Comparison of ENCODE assay signal across 13 cellular contexts in genomic region chr22:17118342-17118741, GRCh38. TPM values are rescaled to one million over a fixed set of nuclear protein-coding genes. Genes with fewer than 3 reads are reported as not detected.
DNase-seq lines count a peak whose midpoint lies in the region; ATAC-seq, FAIRE-seq and TF ChIP-seq lines count a peak whose summit lies in the region.
"Had no signal": no experiment of that assay in that cellular context is flagged by ENCODE, and none has a peak within 500 bp of the region (broad histone marks: within the 10 kb centered on the region; RNA-seq: fewer than 3 reads in every experiment).

No MANE protein-coding gene starts in this region.

- H3K9ac ChIP-seq in astrocyte (ENCODE audit: low read length) = no peak overlapping the region

- H3K4me3 ChIP-seq in CD4-positive, CD25-positive, alpha-beta regulatory T cell (ENCODE audit: low read depth, low read length) = peak overlapping the region; percentile 58
- no peak overlapping the region for H3K4me3 ChIP-seq in astrocyte (ENCODE audit: insufficient read depth, low read depth, low read length)

- H3K27ac ChIP-seq in CD4-positive, CD25-positive, alpha-beta regulatory T cell (ENCODE audit: insufficient read depth, low read length, poor library complexity, severe bottlenecking) = no peak overlapping the region
- no peak overlapping the region for H3K27ac ChIP-seq in astrocyte (ENCODE audit: low read depth, low read length)
- H3K27ac ChIP-seq: epithelial cell of prostate had no signal

- peak overlapping the region; percentile 76 to 84 (median 77) for H3K27ac Mint-ChIP-seq in CD4-positive, CD25-positive, alpha-beta regulatory T cell
- no peak overlapping the region for H3K27ac Mint-ChIP-seq in astrocyte (ENCODE audit: unreplicated experiment)
- peak overlapping the region; percentile 41 to 42 for H3K27ac Mint-ChIP-seq in natural killer cell treated with Interleukin-12 subunit alpha and Interleukin-12 subunit beta and Interleukin-15 and Interleukin-18, amount 100 ng/mL, for 72 hours

- no peak for FAIRE-seq in astrocyte (lab: Jason Lieb, UNC)
- FAIRE-seq: islet of Langerhans had no signal

- H3K4me2 ChIP-seq in astrocyte (ENCODE audit: low read length) = no peak overlapping the region

- H3K9me3 Mint-ChIP-seq in CD4-positive, CD25-positive, alpha-beta regulatory T cell = no peaks in the 10 kb centered on the region
- no peaks in the 10 kb centered on the region for H3K9me3 Mint-ChIP-seq in astrocyte (ENCODE audit: unreplicated experiment)
- H3K9me3 Mint-ChIP-seq in natural killer cell treated with Interleukin-12 subunit alpha and Interleukin-12 subunit beta and Interleukin-15 and Interleukin-18, amount 100 ng/mL, for 72 hours = no peaks in the 10 kb centered on the region

- peaks cover 8% of the 10 kb centered on the region for H3K27me3 ChIP-seq in CD4-positive, CD25-positive, alpha-beta regulatory T cell (ENCODE audit: control insufficient read depth, insufficient read depth, low read length)
- peaks cover 6% of the 10 kb centered on the region for H3K27me3 ChIP-seq in astrocyte (ENCODE audit: insufficient read depth, low read length)

- no peaks in the 10 kb centered on the region for H3K36me3 ChIP-seq in CD4-positive, CD25-positive, alpha-beta regulatory T cell (ENCODE audit: control insufficient read depth, insufficient read depth, low read length)
- H3K36me3 ChIP-seq in astrocyte (ENCODE audit: insufficient read depth, low read length) = no peaks in the 10 kb centered on the region

- no peak for ATAC-seq in CD4-positive, CD25-positive, alpha-beta regulatory T cell (ENCODE audit: low read depth in 2 of 2)
- ATAC-seq in natural killer cell treated with Interleukin-12 subunit alpha and Interleukin-12 subunit beta and Interleukin-15 and Interleukin-18, amount 100 ng/mL, for 72 hours = no peak
- ATAC-seq in GM21825 (IDR thresholded peaks at IDR 0.05; ENCODE audit: unreplicated experiment) = no peak
- ATAC-seq: Panc1 had no signal

- H3K4me3 Mint-ChIP-seq in CD4-positive, CD25-positive, alpha-beta regulatory T cell = peak overlapping the region; percentile 73 to 90 (median 81)
- peak overlapping the region; percentile 66 for H3K4me3 Mint-ChIP-seq in astrocyte (ENCODE audit: unreplicated experiment)
- peak overlapping the region; percentile 64 for H3K4me3 Mint-ChIP-seq in natural killer cell treated with Interleukin-12 subunit alpha and Interleukin-12 subunit beta and Interleukin-15 and Interleukin-18, amount 100 ng/mL, for 72 hours

- no peaks in the 10 kb centered on the region for H3K36me3 Mint-ChIP-seq in CD4-positive, CD25-positive, alpha-beta regulatory T cell
- no peaks in the 10 kb centered on the region for H3K36me3 Mint-ChIP-seq in astrocyte (ENCODE audit: low read depth, unreplicated experiment)
- H3K36me3 Mint-ChIP-seq in natural killer cell treated with Interleukin-12 subunit alpha and Interleukin-12 subunit beta and Interleukin-15 and Interleukin-18, amount 100 ng/mL, for 72 hours = no peaks in the 10 kb centered on the region

- peaks cover 4% of the 10 kb centered on the region for H4K20me1 ChIP-seq in astrocyte (ENCODE audit: insufficient read depth, low read length)

- H3K4me1 Mint-ChIP-seq in CD4-positive, CD25-positive, alpha-beta regulatory T cell = peaks cover 20 to 63% (median 39%) of the 10 kb centered on the region in 4 donors
- peaks cover 9% of the 10 kb centered on the region for H3K4me1 Mint-ChIP-seq in astrocyte (ENCODE audit: low read depth, unreplicated experiment)
- peaks cover 45% of the 10 kb centered on the region in 2 donors for H3K4me1 Mint-ChIP-seq in natural killer cell treated with Interleukin-12 subunit alpha and Interleukin-12 subunit beta and Interleukin-15 and Interleukin-18, amount 100 ng/mL, for 72 hours (ENCODE audit: low read depth in 2 of 2)

- peaks cover 54% of the 10 kb centered on the region for H3K4me1 ChIP-seq in CD4-positive, CD25-positive, alpha-beta regulatory T cell (ENCODE audit: control insufficient read depth, insufficient read depth, low read length, poor library complexity, severe bottlenecking)
- peaks cover 4% of the 10 kb centered on the region for H3K4me1 ChIP-seq in astrocyte (ENCODE audit: insufficient read depth, low read length)

- TF ChIP-seq CTCF in astrocyte (IDR thresholded peaks at IDR 0.05; ENCODE audit: insufficient read depth, low read depth, low read length) = no peak

- peaks cover 32% of the 10 kb centered on the region for H3K27me3 Mint-ChIP-seq in CD4-positive, CD25-positive, alpha-beta regulatory T cell
- H3K27me3 Mint-ChIP-seq in astrocyte (ENCODE audit: low read depth, unreplicated experiment) = peaks cover 12% of the 10 kb centered on the region
- peaks cover 10% of the 10 kb centered on the region in 2 donors for H3K27me3 Mint-ChIP-seq in natural killer cell treated with Interleukin-12 subunit alpha and Interleukin-12 subunit beta and Interleukin-15 and Interleukin-18, amount 100 ng/mL, for 72 hours

- H3K79me2 ChIP-seq in astrocyte (ENCODE audit: insufficient read depth, low read length) = no peaks in the 10 kb centered on the region

- H3K9me3 ChIP-seq in CD4-positive, CD25-positive, alpha-beta regulatory T cell (ENCODE audit: control insufficient read depth in 2 of 2, low read length in 2 of 2) = no peaks in the 10 kb centered on the region
- no peaks in the 10 kb centered on the region for H3K9me3 ChIP-seq in astrocyte (ENCODE audit: insufficient read depth, low read depth, low read length)

- no peak overlapping the region for H2AFZ ChIP-seq in astrocyte (ENCODE audit: low read depth, low read length)

- in situ Hi-C loops in G401 (cut with HindIII; ENCODE audit: low sequenced_read_pairs) = no loop called here

- no peak for DNase-seq in CD4-positive, CD25-positive, alpha-beta regulatory T cell
- DNase-seq in G401 (ENCODE audit: low spot score) (peak; percentile 11), astrocyte (ENCODE audit: low read depth) (no peak), DMS79 (lab: John Stamatoyannopoulos, UW) (no peak)
- DNase-seq in natural killer cell treated with Interleukin-12 subunit alpha and Interleukin-12 subunit beta and Interleukin-15 and Interleukin-18, amount 100 ng/mL, for 72 hours (ENCODE audit: low spot score) = peak; percentile 8
- DNase-seq in stimulated activated CD4-positive, alpha-beta T cell treated with anti-CD3 and anti-CD28 coated beads, Interleukin-2, amount 100 ng/mL, for 48 hours = no peak
- DNase-seq: activated CD4-positive, alpha-beta T cell treated with anti-CD3 and anti-CD28 coated beads for 1 hour; NCI-H187 treated with DMSO at 0.1 percent for 48 hours; NCI-H526 had no signal

RNA-seq across cellular contexts. Expression of gene TMEM121B, which starts 2.8 kb away (rescaled TPM):
- total RNA-seq in CD4-positive, CD25-positive, alpha-beta regulatory T cell = 0.10 TPM
- polyA plus RNA-seq in CD4-positive, CD25-positive, alpha-beta regulatory T cell = under 1 TPM in 1 of 4 donors, not detected in 3; 0.03 TPM
- 0.74 and 0.75 TPM in 2 replicates for total RNA-seq in G401 (2014; rRNA removed; shearing (Covaris generic))
- total RNA-seq in astrocyte = 1.6 and 1.9 TPM in 2 replicates
- under 1 TPM; 0.14 to 0.31 TPM for total RNA-seq in natural killer cell treated with Interleukin-12 subunit alpha and Interleukin-12 subunit beta and Interleukin-15 and Interleukin-18, amount 100 ng/mL, for 72 hours

RNA-seq across cellular contexts. Expression of gene IL17RA, which starts 33.5 kb away (rescaled TPM):
- total RNA-seq in CD4-positive, CD25-positive, alpha-beta regulatory T cell = 48.2 TPM
- 10 to 100 TPM; 21.7 to 34.7 (median 26.0) TPM for polyA plus RNA-seq in CD4-positive, CD25-positive, alpha-beta regulatory T cell
- 7.3 TPM in 2 replicates for total RNA-seq in G401 (2014; rRNA removed; shearing (Covaris generic))
- total RNA-seq in astrocyte = 21.5 and 26.7 TPM in 2 replicates
- 10 to 100 TPM; 26.5 to 70.5 TPM for total RNA-seq in natural killer cell treated with Interleukin-12 subunit alpha and Interleukin-12 subunit beta and Interleukin-15 and Interleukin-18, amount 100 ng/mL, for 72 hours

RNA-seq across cellular contexts. Expression of gene HDHD5, which starts 40.7 kb away (rescaled TPM):
- 17.7 TPM for total RNA-seq in CD4-positive, CD25-positive, alpha-beta regulatory T cell
- 10 to 100 TPM; 39.0 to 46.8 (median 44.9) TPM for polyA plus RNA-seq in CD4-positive, CD25-positive, alpha-beta regulatory T cell
- 163 and 164 TPM in 2 replicates for total RNA-seq in G401 (2014; rRNA removed; shearing (Covaris generic))
- total RNA-seq in astrocyte = 27.6 and 28.8 TPM in 2 replicates
- total RNA-seq in natural killer cell treated with Interleukin-12 subunit alpha and Interleukin-12 subunit beta and Interleukin-15 and Interleukin-18, amount 100 ng/mL, for 72 hours = 10 to 100 TPM; 29.6 to 32.7 TPM

Comparison
In these comparisons a context has a peak if more than half of its experiments do, and no peak if none do; other contexts are left out.
1. DNase-seq: peak in G401 (single experiment) and natural killer cell treated with Interleukin-12 subunit alpha and Interleukin-12 subunit beta and Interleukin-15 and Interleukin-18, amount 100 ng/mL, for 72 hours (single experiment); none in CD4-positive, CD25-positive, alpha-beta regulatory T cell (0 of 3), astrocyte (single experiment), DMS79 (single experiment) and stimulated activated CD4-positive, alpha-beta T cell treated with anti-CD3 and anti-CD28 coated beads, Interleukin-2, amount 100 ng/mL, for 48 hours (0 of 2).
2. Peak in every context shown above with its lines, with median percentiles within 50 percentile points of each other: H3K4me3 Mint-ChIP-seq.